In the genomic region with DNA sequence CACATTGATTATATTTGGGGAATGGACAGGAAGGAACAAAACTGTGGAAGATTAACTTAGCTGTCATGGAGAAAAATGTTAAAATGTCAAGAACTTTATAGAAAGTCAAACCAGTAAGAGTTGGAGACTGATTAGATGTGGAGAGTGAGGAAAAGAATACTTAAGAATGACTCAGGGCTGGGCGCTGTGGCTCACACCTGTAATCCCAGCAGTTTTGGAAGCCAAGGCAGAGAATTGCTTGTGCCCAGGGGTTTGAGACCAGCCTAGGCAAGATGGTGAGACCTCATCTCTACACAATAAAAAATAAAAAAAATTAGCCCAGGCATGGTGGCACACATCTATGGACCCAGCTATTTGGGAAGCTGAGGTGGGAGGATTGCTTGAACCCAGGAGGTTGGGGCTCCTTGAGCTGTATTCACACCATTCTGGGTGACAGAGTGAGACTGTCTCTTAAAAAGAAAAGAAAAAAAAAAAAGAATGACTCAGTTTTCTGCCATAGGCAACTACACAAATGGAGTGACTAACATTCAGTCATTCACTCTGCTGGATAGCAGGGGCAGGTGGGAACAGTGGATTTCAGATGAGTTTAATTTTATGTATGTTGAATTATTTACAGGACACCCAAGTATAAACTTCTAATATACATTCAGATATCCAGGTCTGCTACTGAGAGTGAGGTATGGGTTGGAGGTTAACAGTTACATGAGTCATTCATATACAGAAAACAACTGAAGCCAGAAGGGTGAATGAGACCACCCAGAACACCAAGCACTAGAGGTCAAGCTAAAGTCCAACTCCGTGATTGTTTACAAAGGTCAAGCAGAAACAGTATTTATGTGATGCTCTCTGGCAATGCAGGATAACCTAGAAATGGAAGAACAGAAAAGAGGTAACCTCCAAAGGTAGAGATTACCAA, we compare ENCODE assay signal across 18 cellular contexts. TPM values are rescaled to one million over a fixed set of nuclear protein-coding genes. Genes with fewer than 3 reads are reported as not detected.
A peak's percentile ranks its signal among the peaks of the same experiment; 100 is the strongest.
DNase-seq lines count a peak whose midpoint lies in the region; ATAC-seq and TF ChIP-seq lines count a peak whose summit lies in the region.
"Had no signal": no experiment of that assay in that cellular context is flagged by ENCODE, and none has a peak within 500 bp of the region (broad histone marks: within the 10 kb centered on the region; RNA-seq: fewer than 3 reads in every experiment).

No MANE protein-coding gene starts in this region.

- no peaks in the 10 kb centered on the region for H4K20me1 ChIP-seq in mammary epithelial cell (ENCODE audit: insufficient read depth, low read length)
- H4K20me1 ChIP-seq in SK-N-SH (ENCODE audit: insufficient read depth), result no peaks in the 10 kb centered on the region

- peaks cover 29% of the 10 kb centered on the region for H3K36me3 Mint-ChIP-seq in activated CD4-positive, alpha-beta T cell treated with anti-CD3 and anti-CD28 coated beads for 36 hours (ENCODE audit: low read depth)
- peaks cover 6% of the 10 kb centered on the region for H3K36me3 Mint-ChIP-seq in natural killer cell treated with Interleukin-12 subunit alpha and Interleukin-12 subunit beta and Interleukin-15 and Interleukin-18, amount 100 ng/mL, for 72 hours

- TF ChIP-seq EP300 in SK-N-SH (IDR thresholded peaks at IDR 0.05; ENCODE audit: borderline replicate concordance in 1 of 2, low read depth in 1 of 2, low read length in 1 of 2), result no peak

- TF ChIP-seq RAD21 in SK-N-SH (IDR thresholded peaks at IDR 0.05; ENCODE audit: low read length), result no peak

- H3K4me3 Mint-ChIP-seq in activated CD4-positive, alpha-beta T cell treated with anti-CD3 and anti-CD28 coated beads for 36 hours, result no peak overlapping the region
- H3K4me3 Mint-ChIP-seq in natural killer cell treated with Interleukin-12 subunit alpha and Interleukin-12 subunit beta and Interleukin-15 and Interleukin-18, amount 100 ng/mL, for 72 hours, result no peak overlapping the region
- H3K4me3 Mint-ChIP-seq: neural progenitor cell had no signal

- H3K4me3 ChIP-seq in mammary epithelial cell (replicated peaks in 1 of 3; ENCODE audit: insufficient read depth in 1 of 3, low read depth in 2 of 3, low read length in 3 of 3) (no peak overlapping the region), SK-N-SH (ENCODE audit: low read depth in 2 of 2, low read length in 1 of 2) (no peak overlapping the region)
- H3K4me3 ChIP-seq: adrenal gland, colonic mucosa, esophagus squamous epithelium, left ventricle myocardium inferior, neural progenitor cell, smooth muscle cell had no signal

- peaks cover 25% of the 10 kb centered on the region for H3F3A ChIP-seq in SK-N-SH (replicated peaks; ENCODE audit: insufficient read depth)

- dilution Hi-C loops in mammary epithelial cell (cut with HindIII; ENCODE audit: low sequenced_read_pairs), result no loop called here

- peak; percentile 96 for ATAC-seq in activated CD4-positive, alpha-beta T cell treated with anti-CD3 and anti-CD28 coated beads for 36 hours
- peak in 1 of 2 donors; percentile 54 for ATAC-seq in natural killer cell treated with Interleukin-12 subunit alpha and Interleukin-12 subunit beta and Interleukin-15 and Interleukin-18, amount 100 ng/mL, for 72 hours
- ATAC-seq in HG02852 (IDR thresholded peaks at IDR 0.05; ENCODE audit: unreplicated experiment), result no peak

- peak; percentile 14 for DNase-seq in activated CD4-positive, alpha-beta T cell treated with anti-CD3 and anti-CD28 coated beads for 36 hours
- DNase-seq in activated CD4-positive, alpha-beta T cell treated with anti-CD3 and anti-CD28 coated beads, Interleukin-2, amount 50 U/mL, for 48 hours, result no peak
- DNase-seq in M059J (ENCODE audit: low read depth) (peak; percentile 30), mammary epithelial cell (peak; percentile 17), C1 segment of cervical spinal cord (lab: John Stamatoyannopoulos, UW) (no peak), SK-N-SH (no peak)
- DNase-seq in natural killer cell treated with Interleukin-12 subunit alpha and Interleukin-12 subunit beta and Interleukin-15 and Interleukin-18, amount 100 ng/mL, for 72 hours (ENCODE audit: low spot score), result no peak
- DNase-seq: 8988T, adrenal gland, colonic mucosa, COR-L47, esophagus squamous epithelium, left ventricle myocardium inferior, NCI-H1417, NCI-H510A had no signal

- H3K9me3 ChIP-seq in mammary epithelial cell (replicated peaks; ENCODE audit: insufficient read depth, low read length), result no peaks in the 10 kb centered on the region
- H3K9me3 ChIP-seq in SK-N-SH, result no peaks in the 10 kb centered on the region
- H3K9me3 ChIP-seq: adrenal gland, colonic mucosa, esophagus squamous epithelium, left ventricle myocardium inferior had no signal

- intact Hi-C loops in activated CD4-positive, alpha-beta T cell treated with anti-CD3 and anti-CD28 coated beads for 36 hours (cut with DNase I, micrococcal nuclease), result loop anchor here in 1 of 2 experiments (2.0 kb wide), 1 partner anchor 15 kb away; no protein-coding TSS in a partner anchor
- intact Hi-C loops in mammary epithelial cell (cut with micrococcal nuclease), result no loop called here

- H3K36me3 ChIP-seq in mammary epithelial cell (ENCODE audit: insufficient read depth, low read length) (peaks cover 27% of the 10 kb centered on the region), SK-N-SH (replicated peaks in 1 of 2; ENCODE audit: control insufficient read depth in 1 of 2, insufficient read depth in 2 of 2, low read length in 1 of 2) (peaks cover 47 to 62% of the 10 kb centered on the region in 2 experiments)
- H3K36me3 ChIP-seq: colonic mucosa had no signal

- peak overlapping the region; percentile 72 for H3K27ac Mint-ChIP-seq in activated CD4-positive, alpha-beta T cell treated with anti-CD3 and anti-CD28 coated beads for 36 hours
- peak overlapping the region; percentile 21 to 47 for H3K27ac Mint-ChIP-seq in natural killer cell treated with Interleukin-12 subunit alpha and Interleukin-12 subunit beta and Interleukin-15 and Interleukin-18, amount 100 ng/mL, for 72 hours
- H3K27ac Mint-ChIP-seq: neural progenitor cell had no signal

- BruUV-seq in mammary epithelial cell (replicated peaks; lab: Mats Ljungman, UMichigan), result no TSS peak

- H3K4me1 ChIP-seq in mammary epithelial cell (ENCODE audit: insufficient read depth, low read length), result no peaks in the 10 kb centered on the region
- 0 out of 4 replicates have a peak, but pooled peaks cover 0 to 7% of the 10 kb centered on the region in 2 experiments for H3K4me1 ChIP-seq in SK-N-SH (ENCODE audit: control insufficient read depth in 1 of 2, insufficient read depth in 2 of 2, low read depth in 1 of 2, low read length in 1 of 2)
- H3K4me1 ChIP-seq: adrenal gland, colonic mucosa, esophagus squamous epithelium, left ventricle myocardium inferior, neural progenitor cell had no signal

- in situ Hi-C loops in mammary epithelial cell (cut with MboI; ENCODE audit: low sequenced_read_pairs in 2 of 2), result no loop called here

- no peaks in the 10 kb centered on the region for H3K27me3 ChIP-seq in mammary epithelial cell (ENCODE audit: insufficient read depth, low read length)
- no peaks in the 10 kb centered on the region for H3K27me3 ChIP-seq in SK-N-SH (ENCODE audit: insufficient read depth)
- H3K27me3 ChIP-seq: adrenal gland, colonic mucosa, esophagus squamous epithelium, neural progenitor cell had no signal

- H3K4me1 Mint-ChIP-seq in activated CD4-positive, alpha-beta T cell treated with anti-CD3 and anti-CD28 coated beads for 36 hours, result peaks cover 20% of the 10 kb centered on the region
- peaks cover 6 to 12% of the 10 kb centered on the region in 2 donors for H3K4me1 Mint-ChIP-seq in natural killer cell treated with Interleukin-12 subunit alpha and Interleukin-12 subunit beta and Interleukin-15 and Interleukin-18, amount 100 ng/mL, for 72 hours (ENCODE audit: low read depth in 2 of 2)
- H3K4me1 Mint-ChIP-seq: neural progenitor cell had no signal

- H3K27ac ChIP-seq in mammary epithelial cell (ENCODE audit: insufficient read depth, low read depth, low read length), result no peak overlapping the region
- H3K27ac ChIP-seq in SK-N-SH (ENCODE audit: low read depth in 2 of 2, low read length in 1 of 2), result no peak overlapping the region
- H3K27ac ChIP-seq: adrenal gland, colonic mucosa, esophagus squamous epithelium, left ventricle myocardium inferior, neural progenitor cell had no signal

- POLR2A ChIA-PET in activated CD4-positive, alpha-beta T cell treated with anti-CD3 and anti-CD28 coated beads for 36 hours (lab: Charles Lee), result no interaction called here
- POLR2A ChIA-PET in SK-N-SH (lab: Yijun Ruan, JAX), result interaction anchor here (0.6 kb wide), 1 partner anchor 9 kb away, joined by 3 read pairs; no protein-coding TSS in a partner anchor

- TF ChIP-seq CTCF in mammary epithelial cell (conservative IDR thresholded peaks at IDR 0.05 in 1 of 2, IDR thresholded peaks at IDR 0.05 in 1 of 2; ENCODE audit: extremely low read depth in 1 of 2, insufficient read depth in 1 of 2, low read depth in 1 of 2, low read length in 2 of 2) (no peak), SK-N-SH (IDR thresholded peaks at IDR 0.05) (no peak)

- H3K79me2 ChIP-seq in mammary epithelial cell (ENCODE audit: insufficient read depth, low read length) (no peaks in the 10 kb centered on the region), SK-N-SH (ENCODE audit: insufficient read depth) (no peaks in the 10 kb centered on the region)

- H3K27me3 Mint-ChIP-seq in activated CD4-positive, alpha-beta T cell treated with anti-CD3 and anti-CD28 coated beads for 36 hours, result no peaks in the 10 kb centered on the region
- no peaks in the 10 kb centered on the region for H3K27me3 Mint-ChIP-seq in natural killer cell treated with Interleukin-12 subunit alpha and Interleukin-12 subunit beta and Interleukin-15 and Interleukin-18, amount 100 ng/mL, for 72 hours

- H3K4me2 ChIP-seq in mammary epithelial cell (ENCODE audit: insufficient read depth, low read depth, low read length) (no peak overlapping the region), SK-N-SH (no peak overlapping the region)
- H3K4me2 ChIP-seq: neural progenitor cell, smooth muscle cell had no signal

- no peaks in the 10 kb centered on the region for H3K9me3 Mint-ChIP-seq in activated CD4-positive, alpha-beta T cell treated with anti-CD3 and anti-CD28 coated beads for 36 hours (ENCODE audit: low read depth)
- no peaks in the 10 kb centered on the region for H3K9me3 Mint-ChIP-seq in natural killer cell treated with Interleukin-12 subunit alpha and Interleukin-12 subunit beta and Interleukin-15 and Interleukin-18, amount 100 ng/mL, for 72 hours
- H3K9me3 Mint-ChIP-seq: neural progenitor cell had no signal

- H3K9ac ChIP-seq in mammary epithelial cell (ENCODE audit: insufficient read depth, low read length) (no peak overlapping the region), SK-N-SH (no peak overlapping the region)
- H3K9ac ChIP-seq: neural progenitor cell had no signal

- H3K9me2 ChIP-seq in SK-N-SH, result no peaks in the 10 kb centered on the region

- H2AFZ ChIP-seq in mammary epithelial cell (ENCODE audit: low read depth, low read length) (no peak overlapping the region), SK-N-SH (ENCODE audit: low read depth) (no peak overlapping the region)
- H2AFZ ChIP-seq: neural progenitor cell had no signal

- CTCF ChIA-PET in activated CD4-positive, alpha-beta T cell treated with anti-CD3 and anti-CD28 coated beads for 36 hours (lab: Charles Lee), result interaction anchor here (0.6 to 1.3 kb wide), 6 partner anchors 24 to 600 kb away, joined by 3 to 5 read pairs (median 4); a partner anchor contains a TSS
- CTCF ChIA-PET in mammary epithelial cell (lab: Charles Lee; ENCODE audit: low non-redundant PET) (no interaction called here), SK-N-SH (lab: Yijun Ruan, JAX) (interaction anchor here (0.7 kb wide), 1 partner anchor 24 kb away, joined by 4 read pairs; no protein-coding TSS in a partner anchor)

- 100% methylated on average over 2 of the region's 2 CpGs for WGBS in mammary epithelial cell (ENCODE audit: low coverage, missing lambda C conversion rate)
- WGBS in SK-N-SH (ENCODE audit: low lambda C conversion rate), result 92% methylated on average over 2 of the region's 2 CpGs

RNA-seq across cellular contexts. Expression of a gene that starts 33.9 kb away (rescaled TPM):
- total RNA-seq in activated CD4-positive, alpha-beta T cell treated with anti-CD3 and anti-CD28 coated beads for 36 hours, result 10 to 100 TPM; 68.5 to 80.5 TPM
- total RNA-seq in M059J (2014; rRNA removed; shearing (Covaris generic)), result 10.0 and 14.3 TPM in 2 replicates
- 10 to 100 TPM; 14.8 to 44.5 TPM for total RNA-seq in mammary epithelial cell
- polyA plus RNA-seq in mammary epithelial cell (4.4 TPM), SK-N-SH (2012; rRNA removed) (3.4 and 3.9 TPM in 2 replicates)
- 2.9 TPM for polyA minus RNA-seq in mammary epithelial cell
- 10 to 100 TPM; 33.8 to 43.9 TPM for total RNA-seq in natural killer cell treated with Interleukin-12 subunit alpha and Interleukin-12 subunit beta and Interleukin-15 and Interleukin-18, amount 100 ng/mL, for 72 hours
- 5.3 and 5.7 TPM in 2 replicates for polyA plus RNA-seq in SK-N-SH (2012; cell fraction: cytosol; rRNA removed)
- 5.7 and 12.3 TPM in 2 replicates for polyA plus RNA-seq in SK-N-SH (2012; cell fraction: nucleus; rRNA removed)

RNA-seq across cellular contexts. Expression of a gene that starts 40.4 kb away (rescaled TPM):
- total RNA-seq in activated CD4-positive, alpha-beta T cell treated with anti-CD3 and anti-CD28 coated beads for 36 hours, result 10 to 100 TPM; 37.0 to 47.7 TPM
- total RNA-seq in M059J (2014; rRNA removed; shearing (Covaris generic)), result 36.8 and 50.9 TPM in 2 replicates
- total RNA-seq in mammary epithelial cell, result 10 to 100 TPM; 18.0 to 23.2 TPM
- polyA plus RNA-seq in mammary epithelial cell, result 42.9 TPM
- 34.2 TPM for polyA minus RNA-seq in mammary epithelial cell
- total RNA-seq in natural killer cell treated with Interleukin-12 subunit alpha and Interleukin-12 subunit beta and Interleukin-15 and Interleukin-18, amount 100 ng/mL, for 72 hours, result 10 to 100 TPM; 23.2 to 37.8 TPM
- polyA plus RNA-seq in SK-N-SH (2012; rRNA removed), result 52.4 and 77.6 TPM in 2 replicates
- polyA plus RNA-seq in SK-N-SH (2012; cell fraction: cytosol; rRNA removed), result 59.5 and 64.1 TPM in 2 replicates
- 42.3 and 75.9 TPM in 2 replicates for polyA plus RNA-seq in SK-N-SH (2012; cell fraction: nucleus; rRNA removed)

RNA-seq across cellular contexts. Expression of a gene that starts 40.7 kb away (rescaled TPM):
- total RNA-seq in activated CD4-positive, alpha-beta T cell treated with anti-CD3 and anti-CD28 coated beads for 36 hours, result 10 to 100 TPM; 52.6 to 53.0 TPM
- total RNA-seq in M059J (2014; rRNA removed; shearing (Covaris generic)), result 54.7 and 56.8 TPM in 2 replicates
- 10 to 100 TPM; 18.5 to 45.1 TPM for total RNA-seq in mammary epithelial cell
- polyA plus RNA-seq in mammary epithelial cell (23.0 TPM), SK-N-SH (2012; rRNA removed) (44.9 and 56.5 TPM in 2 replicates)
- polyA minus RNA-seq in mammary epithelial cell, result 20.4 TPM
- 10 to 100 TPM; 21.8 to 35.0 TPM for total RNA-seq in natural killer cell treated with Interleukin-12 subunit alpha and Interleukin-12 subunit beta and Interleukin-15 and Interleukin-18, amount 100 ng/mL, for 72 hours
- polyA plus RNA-seq in SK-N-SH (2012; cell fraction: cytosol; rRNA removed), result 68.0 and 81.8 TPM in 2 replicates
- 38.0 and 83.2 TPM in 2 replicates for polyA plus RNA-seq in SK-N-SH (2012; cell fraction: nucleus; rRNA removed)

Comparison
In these comparisons a context has a peak if more than half of its experiments do, and no peak if none do; other contexts are left out.
1. DNase-seq: peak in activated CD4-positive, alpha-beta T cell treated with anti-CD3 and anti-CD28 coated beads for 36 hours (single experiment), M059J (single experiment) and mammary epithelial cell (single experiment); none in activated CD4-positive, alpha-beta T cell treated with anti-CD3 and anti-CD28 coated beads, Interleukin-2, amount 50 U/mL, for 48 hours (0 of 2), natural killer cell treated with Interleukin-12 subunit alpha and Interleukin-12 subunit beta and Interleukin-15 and Interleukin-18, amount 100 ng/mL, for 72 hours (single experiment), C1 segment of cervical spinal cord (0 of 14) and SK-N-SH (single experiment).